Comparison of ENCODE assay signal across 27 cellular contexts in genomic region chr4:176125063-176125462, GRCh38.
"Had no signal": no experiment of that assay in that cellular context is flagged by ENCODE, and none has a peak within 500 bp of the region (broad histone marks: within the 10 kb centered on the region; RNA-seq: fewer than 3 reads in every experiment).

No MANE protein-coding gene starts in this region.

- H3K36me3 Mint-ChIP-seq: activated CD8-positive, alpha-beta memory T cell treated with anti-CD3 and anti-CD28 coated beads, Interleukin-2, amount 10 ng/mL, durations not matched to agents 7 days and 5 days; activated naive CD4-positive, alpha-beta T cell treated with anti-CD3 and anti-CD28 coated beads, Interleukin-2, amount 50 U/mL, for 72 hours had no signal

- H3K36me3 ChIP-seq: brain microvascular endothelial cell, SJCRH30 had no signal

- H3K9me3 Mint-ChIP-seq: activated B cell treated with CpG ODN at 0.5 μM for 24 hours; activated CD4-positive, alpha-beta T cell treated with anti-CD3 and anti-CD28 coated beads, Interleukin-2, amount 10 ng/mL, durations not matched to agents 24 days and 14 days; activated naive CD4-positive, alpha-beta T cell treated with anti-CD3 and anti-CD28 coated beads, Interleukin-2, amount 50 U/mL, for 72 hours; activated naive CD8-positive, alpha-beta T cell treated with anti-CD3 and anti-CD28 coated beads, Interleukin-2, amount 50 U/mL, for 24 hours; activated T-cell treated with anti-CD3 and anti-CD28 coated beads, Interleukin-2, amount 50 U/mL, for 24 hours; activated T-helper 1 cell treated with anti-CD3 and anti-CD28 coated beads, Interleukin-12 subunit alpha, Interleukin-12 subunit beta, Interleukin-2, Interleukin-4 antibody, amounts not matched to agents 30 ng/mL and 10 ng/mL and 1 ng/mL, durations not matched to agents 14 hours and 24 hours and 36 hours had no signal

- H3K27me3 Mint-ChIP-seq: activated B cell treated with CpG ODN at 0.5 μM for 24 hours; activated CD4-positive, alpha-beta T cell treated with anti-CD3 and anti-CD28 coated beads, Interleukin-2, amount 10 ng/mL, durations not matched to agents 24 days and 14 days had no signal

- H3K27me3 ChIP-seq: brain microvascular endothelial cell, SJCRH30 had no signal

- DNase-seq: activated B cell treated with CpG ODN at 0.5 μM for 24 hours; activated CD4-positive, alpha-beta T cell treated with anti-CD3 and anti-CD28 coated beads for 1 hour; activated CD4-positive, alpha-beta T cell treated with anti-CD3 and anti-CD28 coated beads, Interleukin-2, amount 10 ng/mL, durations not matched to agents 24 days and 14 days; activated CD4-positive, alpha-beta T cell treated with anti-CD3 and anti-CD28 coated beads, Interleukin-2, amount 50 U/mL, for 48 hours; activated CD8-positive, alpha-beta memory T cell treated with anti-CD3 and anti-CD28 coated beads, Interleukin-2, amount 10 ng/mL, durations not matched to agents 7 days and 5 days; activated effector memory CD4-positive, alpha-beta T cell treated with Interleukin-2 at 50 U/mL for 16 hours; activated naive CD4-positive, alpha-beta T cell; activated naive CD8-positive, alpha-beta T cell treated with anti-CD3 and anti-CD28 coated beads, Interleukin-2, amount 50 U/mL, for 24 hours; activated T-cell treated with anti-CD3 and anti-CD28 coated beads, Interleukin-2, amount 50 U/mL, for 24 hours; amygdala; brain microvascular endothelial cell; cerebellar nuclear complex; Karpas-422; NCI-H1105 treated with DMSO at 0.1 percent for 48 hours; NCI-H146; NCI-H187 treated with DMSO at 0.1 percent for 48 hours; NCI-H2081 treated with DMSO at 0.1 percent for 48 hours; NCI-H2171 treated with DMSO at 0.1 percent for 48 hours; NCI-H226; NCI-H526; NCI-H774; SJCRH30; T-helper 17 cell; T1000 had no signal

- H3K4me3 Mint-ChIP-seq: activated B cell treated with CpG ODN at 0.5 μM for 24 hours; activated CD4-positive, alpha-beta T cell treated with anti-CD3 and anti-CD28 coated beads, Interleukin-2, amount 10 ng/mL, durations not matched to agents 24 days and 14 days; activated CD8-positive, alpha-beta memory T cell treated with anti-CD3 and anti-CD28 coated beads, Interleukin-2, amount 10 ng/mL, durations not matched to agents 7 days and 5 days; activated naive CD8-positive, alpha-beta T cell treated with anti-CD3 and anti-CD28 coated beads, Interleukin-2, amount 50 U/mL, for 24 hours; activated T-cell treated with anti-CD3 and anti-CD28 coated beads, Interleukin-2, amount 50 U/mL, for 24 hours; activated T-helper 1 cell treated with anti-CD3 and anti-CD28 coated beads, Interleukin-12 subunit alpha, Interleukin-12 subunit beta, Interleukin-2, Interleukin-4 antibody, amounts not matched to agents 30 ng/mL and 10 ng/mL and 1 ng/mL, durations not matched to agents 14 hours and 24 hours and 36 hours; T-helper 17 cell had no signal

- FAIRE-seq: TTC549 had no signal

- H3K4me1 ChIP-seq: SJCRH30 had no signal

- H3K27ac Mint-ChIP-seq: activated CD4-positive, alpha-beta T cell treated with anti-CD3 and anti-CD28 coated beads, Interleukin-2, amount 10 ng/mL, durations not matched to agents 24 days and 14 days; activated CD8-positive, alpha-beta memory T cell treated with anti-CD3 and anti-CD28 coated beads, Interleukin-2, amount 10 ng/mL, durations not matched to agents 7 days and 5 days; activated naive CD8-positive, alpha-beta T cell treated with anti-CD3 and anti-CD28 coated beads, Interleukin-2, amount 50 U/mL, for 24 hours; activated T-cell treated with anti-CD3 and anti-CD28 coated beads, Interleukin-2, amount 50 U/mL, for 24 hours; activated T-helper 1 cell treated with anti-CD3 and anti-CD28 coated beads, Interleukin-12 subunit alpha, Interleukin-12 subunit beta, Interleukin-2, Interleukin-4 antibody, amounts not matched to agents 30 ng/mL and 10 ng/mL and 1 ng/mL, durations not matched to agents 14 hours and 24 hours and 36 hours; T-helper 17 cell had no signal

- H3K27ac ChIP-seq: brain microvascular endothelial cell, SJCRH30 had no signal

- H3K9me3 ChIP-seq: SJCRH30 had no signal

- H3K4me3 ChIP-seq: SJCRH30 had no signal
